In the genomic region with DNA sequence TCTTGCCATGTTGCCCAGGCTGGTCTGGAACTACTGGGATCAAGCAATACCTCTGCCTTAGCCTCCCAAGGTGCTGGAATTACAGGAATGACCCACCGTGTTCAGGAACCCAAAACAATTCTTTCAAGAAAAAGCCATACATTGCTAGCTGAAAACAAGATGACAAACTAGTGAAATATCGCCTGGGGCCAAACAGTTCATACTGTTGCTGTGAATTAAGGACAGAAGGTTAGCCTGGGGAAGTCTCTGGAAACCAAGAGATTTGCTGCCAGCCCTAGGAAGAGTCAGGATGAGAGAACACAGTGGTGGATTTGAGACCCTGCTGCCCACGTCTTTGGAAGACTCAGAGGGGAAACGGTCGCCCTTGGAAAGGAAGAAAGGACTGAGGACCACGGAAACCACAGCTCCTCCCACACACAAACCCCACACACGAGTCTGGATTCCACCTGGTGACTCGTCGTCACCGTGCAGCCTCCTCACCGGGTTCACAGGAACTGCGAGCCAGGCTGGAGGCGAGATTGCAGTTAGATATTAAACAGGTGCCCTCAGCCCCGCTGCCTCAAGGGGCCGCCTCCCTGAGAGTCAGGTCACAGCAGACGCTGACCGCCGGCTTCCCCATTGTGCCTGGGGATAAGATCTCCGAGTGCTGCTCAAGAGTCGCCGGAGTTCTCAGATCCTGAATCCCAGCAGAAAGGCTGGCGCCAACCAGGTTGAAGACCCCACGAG, we compare ENCODE assay signal across 8 cellular contexts. TPM values are rescaled to one million over a fixed set of nuclear protein-coding genes. Genes with fewer than 3 reads are reported as not detected.
A peak's percentile ranks its signal among the peaks of the same experiment; 100 is the strongest.
DNase-seq lines count a peak whose midpoint lies in the region; ATAC-seq, FAIRE-seq and TF ChIP-seq lines count a peak whose summit lies in the region.
"Not testable (repeated sequence)": the region's sequence is repeated elsewhere in the genome, so short reads cannot be mapped to it uniquely, and the experiment has no call there.

No MANE protein-coding gene starts in this region.

- FAIRE-seq in H1 (lab: Jason Lieb, UNC), result not testable (repeated sequence)

- BruUV-seq in Panc1 (replicated peaks; lab: Mats Ljungman, UMichigan), result not testable (repeated sequence)

- H4K5ac ChIP-seq in H1 (ENCODE audit: insufficient read length, low read depth, low read length), result not testable (repeated sequence)

- not testable (repeated sequence) for TF ChIP-seq EP300 in H1 (IDR thresholded peaks at IDR 0.05; ENCODE audit: borderline replicate concordance in 1 of 2, low read depth in 2 of 2, low read length in 2 of 2)

- H3K4me3 ChIP-seq in Panc1 (ENCODE audit: low read depth in 2 of 2, low read length in 2 of 2), result peak overlapping the region; percentile 70 to 79
- H3K4me3 ChIP-seq in H1 (ENCODE audit: extremely low read depth in 1 of 4, insufficient read depth in 2 of 4, low read depth in 3 of 4, low read length in 4 of 4), result peak overlapping the region; percentile 74 to 91 (median 82)
- peak overlapping the region; percentile 70 for H3K4me3 ChIP-seq in lower leg skin (ENCODE audit: low read depth, poor library complexity, severe bottlenecking)

- not testable (repeated sequence) for H3K4ac ChIP-seq in H1 (replicated peaks; ENCODE audit: insufficient read length, low read depth, low read length)

- H3K9me3 ChIP-seq in Panc1 (ENCODE audit: control insufficient read depth, insufficient read depth, low read depth, low read length); H1 (ENCODE audit: insufficient read depth in 2 of 2, low read depth in 1 of 2, low read length in 1 of 2): not testable (repeated sequence)

- in situ Hi-C loops in ACHN (cut with HindIII; ENCODE audit: low pct_ligation_motif_present, low pct_unique_long_range_greater_than_20kb, low sequenced_read_pairs); Panc1 (cut with HindIII; ENCODE audit: low pct_unique_long_range_greater_than_20kb, low sequenced_read_pairs): not testable (repeated sequence)

- H4K91ac ChIP-seq in H1 (replicated peaks; ENCODE audit: insufficient read length, low read length), result not testable (repeated sequence)

- H3K9ac ChIP-seq in H1 (replicated peaks in 1 of 4; ENCODE audit: extremely low read depth in 1 of 4, low read depth in 3 of 4, low read length in 3 of 4), result peak overlapping the region; percentile 68 to 86 (median 78); a peak in 5 of 7 replicates

- not testable (repeated sequence) for H3K56ac ChIP-seq in H1 (replicated peaks; ENCODE audit: insufficient read length, low read depth, low read length)

- H3K4me2 ChIP-seq in H1 (ENCODE audit: insufficient read depth in 1 of 2, low read depth in 2 of 2, low read length in 2 of 2), result peak overlapping the region; percentile 72 to 84

- CTCF ChIA-PET in Panc1 (lab: Charles Lee); H1 (lab: Charles Lee; ENCODE audit: partially characterized antibody): not testable (repeated sequence)

- H3K79me2 ChIP-seq in H1 (ENCODE audit: control insufficient read depth in 1 of 2, insufficient read depth in 2 of 2, low read length in 2 of 2), result peaks cover 0 to 16% of the 10 kb centered on the region in 2 experiments; a peak in 2 of 4 replicates

- 3% methylated on average over 12 of the region's 23 CpGs; no CpG with 5 or more reads in 1 of the 2 experiments for WGBS in H1 (ENCODE audit: extremely low coverage in 1 of 2, insufficient coverage in 1 of 2, insufficient read length in 1 of 2, insufficient replicate concordance in 2 of 2, low coverage in 1 of 2, low lambda C conversion rate in 2 of 2, missing lambda C conversion rate in 1 of 2), 2 experiments
- 1 to 3% methylated on average over 12 to 17 of the region's 23 CpGs for WGBS in lower leg skin, 2 donors

- H4K20me1 ChIP-seq in H1 (replicated peaks in 1 of 2; ENCODE audit: control insufficient read depth in 1 of 2, insufficient read depth in 2 of 2, low read length in 2 of 2), result not testable (repeated sequence)

- not testable (repeated sequence) for H3K4me1 ChIP-seq in Panc1 (ENCODE audit: control insufficient read depth, insufficient read depth, low read length); H1 (replicated peaks in 1 of 4; ENCODE audit: control insufficient read depth in 3 of 4, insufficient read depth in 4 of 4, low read length in 3 of 4)

- not testable (repeated sequence) for H2BK15ac ChIP-seq in H1 (ENCODE audit: low read length)

- peak overlapping the region; percentile 80 for H3K27ac ChIP-seq in Panc1 (ENCODE audit: low read length)
- H3K27ac ChIP-seq in H1 (ENCODE audit: low read depth, low read length), result 0 out of 2 replicates have a peak overlapping the region, but pooled peaks have one; percentile 1

- H3K23ac ChIP-seq in H1 (ENCODE audit: insufficient read length), result not testable (repeated sequence)

- not testable (repeated sequence) for H2AK5ac ChIP-seq in H1 (ENCODE audit: low read depth, low read length)

- H2BK20ac ChIP-seq in H1 (ENCODE audit: low read length), result not testable (repeated sequence)

- H3K18ac ChIP-seq in H1 (ENCODE audit: extremely low read depth, low read length), result not testable (repeated sequence)

- not testable (repeated sequence) for H3K36me3 ChIP-seq in Panc1 (ENCODE audit: control insufficient read depth, insufficient read depth, low read length); H1 (ENCODE audit: control insufficient read depth in 2 of 4, insufficient read depth in 4 of 4, low read length in 3 of 4)

- not testable (repeated sequence) for H3K23me2 ChIP-seq in H1 (ENCODE audit: low read depth, low read length)

- 0 out of 2 replicates have a peak overlapping the region, but pooled peaks have one; percentile 53 for H2AFZ ChIP-seq in H1 (ENCODE audit: low read length)

- POLR2A ChIA-PET in Panc1 (lab: Charles Lee), result not testable (repeated sequence)
- POLR2A ChIA-PET in H1 (lab: Charles Lee; ENCODE audit: partially characterized antibody), result interaction anchor here (1.1 to 1.5 kb wide), 6 partner anchors 15 to 453 kb away, joined by 3 to 7 read pairs (median 4); a partner anchor contains a TSS

- TF ChIP-seq POLR2A in H1 (IDR thresholded peaks at IDR 0.05; ENCODE audit: control extremely low read depth in 1 of 2, low read depth in 2 of 2, low read length in 2 of 2); lower leg skin (IDR thresholded peaks at IDR 0.05): not testable (repeated sequence)

- not testable (repeated sequence) for H2BK12ac ChIP-seq in H1 (ENCODE audit: low read depth, low read length)

- H3K14ac ChIP-seq in H1 (ENCODE audit: insufficient read length), result not testable (repeated sequence)

- not testable (repeated sequence) for TF ChIP-seq CTCF in Panc1 (IDR thresholded peaks at IDR 0.05); H1 (IDR thresholded peaks at IDR 0.05; ENCODE audit: control extremely low read depth in 1 of 3, insufficient read depth in 1 of 3, low read depth in 1 of 3, low read length in 3 of 3); lower leg skin (IDR thresholded peaks at IDR 0.05)

- not testable (repeated sequence) for H3K27me3 ChIP-seq in Panc1 (ENCODE audit: control insufficient read depth, insufficient read depth, low read length); H1 (replicated peaks in 1 of 4; ENCODE audit: control insufficient read depth in 3 of 4, extremely low read depth in 1 of 4, insufficient read depth in 3 of 4, low read length in 3 of 4)

- peak overlapping the region; percentile 35; the same call in 1 of the 2 replicates for H4K8ac ChIP-seq in H1 (ENCODE audit: extremely low read depth, insufficient read depth, low read length)

- TF ChIP-seq RAD21 in H1 (IDR thresholded peaks at IDR 0.05 in 1 of 2, conservative IDR thresholded peaks at IDR 0.05 in 1 of 2; ENCODE audit: low read depth in 2 of 2, low read length in 2 of 2), result not testable (repeated sequence)

- not testable (repeated sequence) for H2BK120ac ChIP-seq in H1 (replicated peaks; ENCODE audit: low read depth, low read length)

- peak; percentile 18 for ATAC-seq in GM19023 (IDR thresholded peaks at IDR 0.05; ENCODE audit: unreplicated experiment)
- peak; percentile 32 for ATAC-seq in HG03439 (IDR thresholded peaks at IDR 0.05; ENCODE audit: unreplicated experiment)
- ATAC-seq in Panc1, result peak; percentile 49

- intact Hi-C loops in Panc1 (cut with micrococcal nuclease; ENCODE audit: unreplicated experiment); lower leg skin (cut with DNase I; ENCODE audit: low total_unique reads): not testable (repeated sequence)

- DNase-seq in ACHN, result peak; percentile 18
- not testable (repeated sequence) for DNase-seq in Panc1 (ENCODE audit: low read depth, low spot score)
- DNase-seq in activated T-cell treated with anti-CD3 and anti-CD28 coated beads for 48 hours (ENCODE audit: low read depth), result peak; percentile 50
- peak in 1 of 2 experiments; percentile 46 for DNase-seq in H1 (ENCODE audit: low read depth in 1 of 2, low spot score in 2 of 2)
- DNase-seq in lower leg skin (ENCODE audit: low spot score in 2 of 2), result peak in 1 of 2 donors; percentile 15
- peak; percentile 15 to 46 (median 36) for DNase-seq in stimulated activated CD4-positive, alpha-beta T cell treated with anti-CD3 and anti-CD28 coated beads, Interleukin-12 subunit alpha, Interleukin-12 subunit beta, amount 100 ng/mL, for 48 hours (ENCODE audit: low read depth in 2 of 3, low spot score in 1 of 3)

- H3K79me1 ChIP-seq in H1 (ENCODE audit: low read depth, low read length), result not testable (repeated sequence)

- not testable (repeated sequence) for H2BK5ac ChIP-seq in H1 (ENCODE audit: low read depth, low read length)

RNA-seq across cellular contexts. Expression of a gene that starts 1.0 kb away (rescaled TPM):
- 6.0 TPM for total RNA-seq in Panc1 (2021; ENCODE audit: unreplicated experiment)
- 1.4 TPM for polyA plus RNA-seq in Panc1 (2012; ENCODE audit: insufficient read length)
- 7.8 and 9.2 TPM in 2 replicates for total RNA-seq in H1 (2021; fragmentation: NEBNext Ultra II Directional; extraction: Animal tissue kit (Norgen Biotek cat#: 25700))
- polyA plus RNA-seq in H1 (2011; rRNA removed), result 0.74 and 1.4 TPM in 2 replicates
- polyA plus RNA-seq in H1 (2011; cell fraction: cytosol; rRNA removed), result 2.1 TPM
- polyA plus RNA-seq in H1 (2011; cell fraction: nucleus; rRNA removed), result 1.1 TPM
- 2.5 to 4.8 TPM (median 2.9 TPM) in 4 replicates for polyA plus RNA-seq in H1 (2012, experiment 1 of 2)
- polyA plus RNA-seq in H1 (2012, experiment 2 of 2), result 0.34 TPM
- 3.7 TPM for polyA plus RNA-seq in H1 (2013, experiment 1 of 2)
- polyA plus RNA-seq in H1 (2013, experiment 2 of 2), result 3.9 TPM
- polyA minus RNA-seq in H1 (2011; rRNA and poly(A)+ RNA removed), result 6.7 and 10.8 TPM in 2 replicates
- 6.2 TPM for polyA minus RNA-seq in H1 (2011; cell fraction: cytosol; rRNA and poly(A)+ RNA removed)
- 11.8 TPM for polyA minus RNA-seq in H1 (2011; cell fraction: nucleus; rRNA and poly(A)+ RNA removed)
- 1 to 10 TPM; 4.0 to 5.2 (median 4.9) TPM for total RNA-seq in lower leg skin

RNA-seq across cellular contexts. Expression of a gene that starts 38.8 kb away (rescaled TPM):
- total RNA-seq in Panc1 (2021; ENCODE audit: unreplicated experiment) (4.5 TPM), lower leg skin (1 to 10 TPM; 3.1 to 5.4 (median 4.3) TPM)
- 1.4 TPM for polyA plus RNA-seq in Panc1 (2012; ENCODE audit: insufficient read length)
- total RNA-seq in H1 (2021; fragmentation: NEBNext Ultra II Directional; extraction: Animal tissue kit (Norgen Biotek cat#: 25700)), result 3.0 and 4.2 TPM in 2 replicates
- polyA plus RNA-seq in H1 (2011; rRNA removed), result 0.49 and 1.00 TPM in 2 replicates
- 1.1 TPM for polyA plus RNA-seq in H1 (2011; cell fraction: cytosol; rRNA removed)
- 1.0 TPM for polyA plus RNA-seq in H1 (2011; cell fraction: nucleus; rRNA removed)
- polyA plus RNA-seq in H1 (2012, experiment 1 of 2), result 1.3 to 1.9 TPM (median 1.6 TPM) in 4 replicates
- 0.20 TPM for polyA plus RNA-seq in H1 (2012, experiment 2 of 2)
- 2.2 TPM for polyA plus RNA-seq in H1 (2013, experiment 1 of 2)
- polyA plus RNA-seq in H1 (2013, experiment 2 of 2), result 2.1 TPM
- 3.4 and 3.7 TPM in 2 replicates for polyA minus RNA-seq in H1 (2011; rRNA and poly(A)+ RNA removed)
- polyA minus RNA-seq in H1 (2011; cell fraction: cytosol; rRNA and poly(A)+ RNA removed), result 2.2 TPM
- polyA minus RNA-seq in H1 (2011; cell fraction: nucleus; rRNA and poly(A)+ RNA removed), result 6.3 TPM

RNA-seq across cellular contexts. Expression of a gene that starts 44.8 kb away (rescaled TPM):
- 4.0 TPM for total RNA-seq in Panc1 (2021; ENCODE audit: unreplicated experiment)
- 0.50 TPM for polyA plus RNA-seq in Panc1 (2012; ENCODE audit: insufficient read length)
- total RNA-seq in H1 (2021; fragmentation: NEBNext Ultra II Directional; extraction: Animal tissue kit (Norgen Biotek cat#: 25700)), result 2.0 and 2.2 TPM in 2 replicates
- polyA plus RNA-seq in H1 (2011; rRNA removed), result 0.86 and 1.3 TPM in 2 replicates
- 0.83 TPM for polyA plus RNA-seq in H1 (2011; cell fraction: cytosol; rRNA removed)
- polyA plus RNA-seq in H1 (2011; cell fraction: nucleus; rRNA removed), result 0.83 TPM
- polyA plus RNA-seq in H1 (2012, experiment 1 of 2), result 0.43 to 0.97 TPM (median 0.75 TPM) in 4 replicates
- polyA plus RNA-seq in H1 (2012, experiment 2 of 2), result 0.17 TPM
- 0.65 TPM for polyA plus RNA-seq in H1 (2013, experiment 1 of 2)
- polyA plus RNA-seq in H1 (2013, experiment 2 of 2), result 0.81 TPM
- polyA minus RNA-seq in H1 (2011; rRNA and poly(A)+ RNA removed), result 2.2 and 4.1 TPM in 2 replicates
- polyA minus RNA-seq in H1 (2011; cell fraction: cytosol; rRNA and poly(A)+ RNA removed), result not detected
- 3.5 TPM for polyA minus RNA-seq in H1 (2011; cell fraction: nucleus; rRNA and poly(A)+ RNA removed)
- 1 to 10 TPM; 1.7 to 3.1 (median 2.8) TPM for total RNA-seq in lower leg skin
